In the genomic region with DNA sequence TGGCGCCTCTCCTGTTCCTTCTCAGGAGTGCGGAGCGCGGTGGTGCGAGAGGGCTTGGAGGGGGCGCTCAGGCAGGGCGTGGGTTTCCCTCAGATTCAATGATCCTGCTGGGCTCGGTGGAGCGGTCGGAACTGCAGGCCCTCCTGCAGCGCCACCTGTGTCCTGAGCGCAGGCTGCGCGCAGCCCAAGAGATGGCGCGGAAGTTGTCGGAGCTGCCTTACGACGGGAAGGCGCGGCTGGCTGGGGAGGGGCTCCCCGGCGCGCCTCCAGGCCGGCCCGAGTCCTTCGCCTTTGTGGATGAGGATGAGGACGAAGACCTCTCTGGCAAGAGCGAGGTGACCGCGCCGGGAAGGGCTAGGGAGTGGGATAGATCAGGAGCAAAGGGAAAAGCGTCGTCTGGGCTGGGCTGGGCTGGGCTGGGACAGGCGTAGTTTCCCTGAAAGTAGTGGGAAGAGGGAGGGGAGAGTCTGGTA, we compare ENCODE assay signal across 8 cellular contexts. TPM values are rescaled to one million over a fixed set of nuclear protein-coding genes. Genes with fewer than 3 reads are reported as not detected.
DNase-seq lines count a peak whose midpoint lies in the region; ATAC-seq and TF ChIP-seq lines count a peak whose summit lies in the region.

No MANE protein-coding gene starts in this region.

- peak; percentile 33 for DNase-seq in DMS53 treated with DMSO at 0.1 percent for 48 hours (lab: John Stamatoyannopoulos, UW; ENCODE audit: unreplicated experiment)
- DNase-seq in HEK293T (ENCODE audit: extremely low spot score), result peak; percentile 89
- peak; percentile 18 for DNase-seq in RPMI7951 (ENCODE audit: low read depth)
- peak; percentile 64 to 66 for DNase-seq in activated naive CD4-positive, alpha-beta T cell treated with anti-CD3 and anti-CD28 coated beads, Interleukin-2, amount 50 U/mL, for 72 hours (ENCODE audit: low spot score in 2 of 2)
- DNase-seq in iPS DF 6.9 (ENCODE audit: low read depth, low spot score), result peak; percentile 68
- DNase-seq in stimulated activated CD4-positive, alpha-beta T cell treated with anti-CD3 and anti-CD28 coated beads, Interleukin-15, amount 100 ng/mL, for 24 hours, result peak; percentile 80
- DNase-seq in cerebellar cortex (ENCODE audit: low spot score), result no peak

- CTCF ChIA-PET in HEK293T (lab: Yijun Ruan, JAX), result interaction anchor here (0.6 to 2.7 kb wide), 10 partner anchors 9 to 758 kb away, joined by 3 to 12 read pairs (median 4); no protein-coding TSS in a partner anchor

- H3K9me3 Mint-ChIP-seq in activated naive CD4-positive, alpha-beta T cell treated with anti-CD3 and anti-CD28 coated beads, Interleukin-2, amount 50 U/mL, for 72 hours, result no peaks in the 10 kb centered on the region

- no peaks in the 10 kb centered on the region for H3K9me3 ChIP-seq in iPS DF 6.9 (ENCODE audit: control insufficient read depth, insufficient read depth, low read length)

- no CpG with 5 or more reads among the region's 35 CpGs for WGBS in iPS DF 6.9 (ENCODE audit: insufficient coverage, insufficient read length)

- no peak overlapping the region for H3K27ac ChIP-seq in iPS DF 6.9 (ENCODE audit: low read length)

- H3K27me3 ChIP-seq in iPS DF 6.9 (ENCODE audit: control insufficient read depth, insufficient read depth, low read length), result no peaks in the 10 kb centered on the region

- ATAC-seq in activated naive CD4-positive, alpha-beta T cell treated with anti-CD3 and anti-CD28 coated beads, Interleukin-2, amount 50 U/mL, for 72 hours, result peak; percentile 99 to 100
- no peak for ATAC-seq in GM18517 (IDR thresholded peaks at IDR 0.05; ENCODE audit: unreplicated experiment)

- H3K36me3 Mint-ChIP-seq in activated naive CD4-positive, alpha-beta T cell treated with anti-CD3 and anti-CD28 coated beads, Interleukin-2, amount 50 U/mL, for 72 hours, result no peaks in the 10 kb centered on the region

- H3K4me3 ChIP-seq in iPS DF 6.9 (ENCODE audit: low read length), result peak overlapping the region; percentile 21; the same call in 1 of the 2 replicates

- H3K36me3 ChIP-seq in iPS DF 6.9 (ENCODE audit: control insufficient read depth, insufficient read depth, low read length), result no peaks in the 10 kb centered on the region

- H3K4me1 ChIP-seq in iPS DF 6.9 (ENCODE audit: control insufficient read depth, insufficient read depth, low read length), result no peaks in the 10 kb centered on the region; the same call in 1 of the 2 replicates

- POLR2A ChIA-PET in HEK293T (lab: Yijun Ruan, JAX), result interaction anchor here (1.2 kb wide), 1 partner anchor 9 kb away, joined by 4 read pairs; no protein-coding TSS in a partner anchor

- H3K27ac Mint-ChIP-seq in activated naive CD4-positive, alpha-beta T cell treated with anti-CD3 and anti-CD28 coated beads, Interleukin-2, amount 50 U/mL, for 72 hours, result peak overlapping the region in 1 of 2 donors; percentile 70

TF ChIP-seq in HEK293T, 16 proteins besides CTCF, POLR2A, EP300 and RAD21:
- TF ChIP-seq SP1 (IDR thresholded peaks at IDR 0.05) (no peak), L3MBTL2 (conservative IDR thresholded peaks at IDR 0.05) (peak; percentile 45; the same call in 1 of the 2 replicates)
TF ChIP-seq in HEK293T: peak in this region for 1.

RNA-seq across cellular contexts. Expression of gene FAM131B, which starts 17.0 kb away (rescaled TPM):
- total RNA-seq in RPMI7951 (2014; rRNA removed; shearing (Covaris generic)), result not detected in 2 replicates
- total RNA-seq in activated naive CD4-positive, alpha-beta T cell treated with anti-CD3 and anti-CD28 coated beads, Interleukin-2, amount 50 U/mL, for 72 hours, result 1 to 10 TPM in 1 of 2 donors, under 1 TPM in 1; 0.77 to 2.1 TPM

RNA-seq across cellular contexts. Expression of gene CLCN1, which starts 29.6 kb away (rescaled TPM):
- total RNA-seq in RPMI7951 (2014; rRNA removed; shearing (Covaris generic)), result not detected in 2 replicates
- total RNA-seq in activated naive CD4-positive, alpha-beta T cell treated with anti-CD3 and anti-CD28 coated beads, Interleukin-2, amount 50 U/mL, for 72 hours, result under 1 TPM; 0.12 to 0.16 TPM

RNA-seq across cellular contexts. Expression of gene ZYX, which starts 35.7 kb away (rescaled TPM):
- total RNA-seq in RPMI7951 (2014; rRNA removed; shearing (Covaris generic)), result 35.9 and 51.5 TPM in 2 replicates
- total RNA-seq in activated naive CD4-positive, alpha-beta T cell treated with anti-CD3 and anti-CD28 coated beads, Interleukin-2, amount 50 U/mL, for 72 hours, result 100 to 1,000 TPM in 1 of 2 donors, 10 to 100 TPM in 1; 75.9 to 146 TPM

RNA-seq across cellular contexts. Expression of gene CASP2, which starts 57.3 kb away (rescaled TPM):
- 8.8 and 15.1 TPM in 2 replicates for total RNA-seq in RPMI7951 (2014; rRNA removed; shearing (Covaris generic))
- 100 to 1,000 TPM in 1 of 2 donors, 10 to 100 TPM in 1; 82.0 to 118 TPM for total RNA-seq in activated naive CD4-positive, alpha-beta T cell treated with anti-CD3 and anti-CD28 coated beads, Interleukin-2, amount 50 U/mL, for 72 hours
